ENCODE assay signal across 19 cellular contexts in the genomic region with DNA sequence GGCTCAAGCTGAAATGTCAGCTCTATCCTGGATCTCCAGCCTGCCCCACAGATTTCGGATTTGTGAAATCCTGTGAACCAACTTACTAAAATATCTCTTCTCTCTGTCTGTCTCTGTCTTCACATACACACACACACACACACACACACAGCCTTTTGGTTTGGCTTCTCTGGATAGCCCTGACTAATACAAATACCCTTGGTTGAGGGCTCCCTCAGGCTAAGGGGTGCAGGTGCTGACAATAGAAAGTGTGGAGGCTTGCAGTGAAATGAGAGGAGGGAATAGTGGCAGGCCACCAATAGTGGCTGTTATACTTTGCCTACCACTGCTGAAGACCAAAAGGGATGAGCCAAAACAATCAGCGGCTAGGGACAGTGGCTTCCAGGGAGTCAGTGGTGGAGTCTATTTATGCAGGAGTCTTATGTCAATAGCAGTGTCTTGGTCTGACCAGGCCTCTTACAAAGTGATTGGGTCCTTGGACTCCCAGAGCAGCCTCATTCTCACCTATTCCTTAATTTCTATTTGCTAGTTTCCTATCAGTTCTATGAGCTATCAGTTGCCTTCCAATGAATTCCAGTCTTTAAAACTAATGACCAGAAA.
A peak's percentile ranks its signal among the peaks of the same experiment; 100 is the strongest.
DNase-seq lines count a peak whose midpoint lies in the region; TF ChIP-seq lines count a peak whose summit lies in the region.
"Had no signal": no experiment of that assay in that cellular context is flagged by ENCODE, and none has a peak within 500 bp of the region (broad histone marks: within the 10 kb centered on the region; RNA-seq: fewer than 3 reads in every experiment).

No MANE protein-coding gene starts in this region.

- H3K27ac Mint-ChIP-seq in nephron, result peak overlapping the region; percentile 85 to 98 (median 88)
- H3K27ac Mint-ChIP-seq: activated CD4-positive, alpha-beta T cell treated with anti-CD3 and anti-CD28 coated beads, Interleukin-2, amount 10 ng/mL, durations not matched to agents 7 days and 5 days had no signal

- H3K27me3 ChIP-seq in HUES6 (ENCODE audit: control insufficient read depth, insufficient read depth, low read length), result no peaks in the 10 kb centered on the region
- H3K27me3 ChIP-seq: ascending aorta, heart left ventricle had no signal

- TF ChIP-seq CTCF in nephron (IDR thresholded peaks at IDR 0.05; ENCODE audit: unreplicated experiment in 3 of 3), result no peak

- peaks cover 8% of the 10 kb centered on the region for H3K36me3 Mint-ChIP-seq in nephron (ENCODE audit: low read depth)

- H3K4me1 Mint-ChIP-seq in nephron, result peaks cover 23% of the 10 kb centered on the region
- H3K4me1 Mint-ChIP-seq: activated CD4-positive, alpha-beta T cell treated with anti-CD3 and anti-CD28 coated beads, Interleukin-2, amount 10 ng/mL, durations not matched to agents 7 days and 5 days had no signal

- H3K9me3 Mint-ChIP-seq in nephron, result peaks cover 11% of the 10 kb centered on the region

- H3K4me3 Mint-ChIP-seq in nephron, result peak overlapping the region; percentile 81 to 90 (median 86)
- H3K4me3 Mint-ChIP-seq: activated CD4-positive, alpha-beta T cell treated with anti-CD3 and anti-CD28 coated beads, Interleukin-2, amount 10 ng/mL, durations not matched to agents 7 days and 5 days had no signal

- no peak overlapping the region for H3K27ac ChIP-seq in HUES6 (ENCODE audit: low read depth, low read length)
- H3K27ac ChIP-seq: 22Rv1, ascending aorta, heart left ventricle, parathyroid adenoma had no signal

- H3K9ac ChIP-seq in HUES6 (ENCODE audit: low read length), result no peak overlapping the region
- H3K9ac ChIP-seq: parathyroid adenoma had no signal

- no peaks in the 10 kb centered on the region for H3K9me3 ChIP-seq in HUES6 (ENCODE audit: control insufficient read depth, insufficient read depth, low read depth, low read length)
- H3K9me3 ChIP-seq: ascending aorta, heart left ventricle had no signal

- H3K4me1 ChIP-seq in HUES6 (ENCODE audit: control insufficient read depth, insufficient read depth, low read length), result peaks cover 10% of the 10 kb centered on the region
- H3K4me1 ChIP-seq: parathyroid adenoma had no signal

- H3K27me3 Mint-ChIP-seq in nephron (ENCODE audit: low read depth), result no peaks in the 10 kb centered on the region

- DNase-seq in NCI-H1105 treated with DMSO at 0.1 percent for 48 hours (lab: John Stamatoyannopoulos, UW), result peak; percentile 23
- DNase-seq in NCI-H1105 (lab: John Stamatoyannopoulos, UW), result no peak
- peak; percentile 47 for DNase-seq in ecto neural progenitor cell (ENCODE audit: low spot score)
- no peak for DNase-seq in DMS153 treated with DMSO at 0.1 percent for 48 hours (lab: John Stamatoyannopoulos, UW; ENCODE audit: unreplicated experiment)
- no peak for DNase-seq in T-helper 1 cell
- DNase-seq in COR-L47 (lab: John Stamatoyannopoulos, UW), result no peak
- DNase-seq: activated CD4-positive, alpha-beta T cell treated with anti-CD3 and anti-CD28 coated beads, Interleukin-2, amount 10 ng/mL, durations not matched to agents 7 days and 5 days; activated CD8-positive, alpha-beta memory T cell treated with anti-CD3 and anti-CD28 coated beads, Interleukin-2, amount 50 U/mL, for 48 hours; activated naive CD4-positive, alpha-beta T cell treated with Interleukin-2 at 50 U/mL for 16 hours; Calu3; effector memory CD4-positive, alpha-beta T cell; GDM1; GOT3; heart left ventricle had no signal

- peak overlapping the region; percentile 73 for H3K4me3 ChIP-seq in HUES6 (ENCODE audit: low read depth, low read length)
- H3K4me3 ChIP-seq: ascending aorta, heart left ventricle had no signal

- H3K36me3 ChIP-seq in HUES6 (ENCODE audit: control insufficient read depth, insufficient read depth, low read length), result no peaks in the 10 kb centered on the region
- H3K36me3 ChIP-seq: ascending aorta, heart left ventricle had no signal

Comparison
In these comparisons a context has a peak if more than half of its experiments do, and no peak if none do; other contexts are left out.
1. DNase-seq: peak in NCI-H1105 treated with DMSO at 0.1 percent for 48 hours (single experiment) and ecto neural progenitor cell (single experiment); none in NCI-H1105 (single experiment), DMS153 treated with DMSO at 0.1 percent for 48 hours (single experiment), T-helper 1 cell (0 of 5) and COR-L47 (single experiment).